Comparison of ENCODE assay signal across 1 cellular context in genomic region chr12:2752676-2753371, GRCh38.
TF ChIP-seq lines count a peak whose summit lies in the region.

No MANE protein-coding gene starts in this region.

TF ChIP-seq in K562, 482 proteins besides CTCF, POLR2A, EP300 and RAD21 (continues in another document):
- TF ChIP-seq GTF2A2 (tag; IDR thresholded peaks at IDR 0.05) (no peak), PYGO2 (tag; IDR thresholded peaks at IDR 0.05) (no peak), ZNF512 (tag; IDR thresholded peaks at IDR 0.05) (no peak), ZNF143 (CRISPR knock-in tag; IDR thresholded peaks at IDR 0.05) (peak; percentile 49; the same call in 1 of the 2 replicates), MTF1 (CRISPR knock-in tag; IDR thresholded peaks at IDR 0.05; ENCODE audit: borderline replicate concordance) (no peak), TCF3 (CRISPR knock-in tag; IDR thresholded peaks at IDR 0.05) (peak; percentile 52; the same call in 1 of the 2 replicates), ZBTB17 (CRISPR knock-in tag; IDR thresholded peaks at IDR 0.05) (no peak), CREB1 (IDR thresholded peaks at IDR 0.05) (no peak), CREB1 (CRISPR knock-in tag; IDR thresholded peaks at IDR 0.05) (peak; percentile 79), ZNF511 (CRISPR knock-in tag; IDR thresholded peaks at IDR 0.05) (peak; percentile 100), LEF1 (IDR thresholded peaks at IDR 0.05) (no peak), DEAF1 (CRISPR knock-in tag; IDR thresholded peaks at IDR 0.05) (no peak), ZNF717 (CRISPR knock-in tag; IDR thresholded peaks at IDR 0.05) (no peak), IRF1 (CRISPR knock-in tag; IDR thresholded peaks at IDR 0.05; ENCODE audit: borderline replicate concordance) (peak; percentile 93; the same call in 1 of the 2 replicates), SP1 (CRISPR knock-in tag; IDR thresholded peaks at IDR 0.05) (peak; percentile 48), MBD1 (CRISPR knock-in tag; IDR thresholded peaks at IDR 0.05) (no peak), HDAC8 (tag; IDR thresholded peaks at IDR 0.05) (no peak), RNF2 (IDR thresholded peaks at IDR 0.05) (no peak), TAF15 (IDR thresholded peaks at IDR 0.05; ENCODE audit: low read depth, low read length) (no peak), HOMEZ (CRISPR knock-in tag; IDR thresholded peaks at IDR 0.05) (no peak), MNT (conservative IDR thresholded peaks at IDR 0.05) (peak; percentile 65 to 89), POLR2H (tag; IDR thresholded peaks at IDR 0.05; ENCODE audit: low read depth) (no peak), FOSL1 (tag; conservative IDR thresholded peaks at IDR 0.05) (no peak), CBX3 (IDR thresholded peaks at IDR 0.05; ENCODE audit: borderline replicate concordance in 1 of 2, low read length in 2 of 2) (0 out of 3 replicates have a peak, but pooled peaks of 1 of the 2 experiments have one; percentile 51), BRF2 (IDR thresholded peaks at IDR 0.05; ENCODE audit: borderline replicate concordance, insufficient read depth, insufficient read length) (no peak), ELF2 (CRISPR knock-in tag; IDR thresholded peaks at IDR 0.05) (no peak), AFF4 (CRISPR knock-in tag; IDR thresholded peaks at IDR 0.05) (peak; percentile 97), RBM39 (optimal IDR thresholded peaks at IDR 0.05; ENCODE audit: low read depth, low read length) (no peak), ZNF140 (CRISPR knock-in tag; IDR thresholded peaks at IDR 0.05) (no peak), RREB1 (CRISPR knock-in tag; IDR thresholded peaks at IDR 0.05) (no peak), ZBTB33 (CRISPR knock-in tag; IDR thresholded peaks at IDR 0.05) (peak; percentile 85), TAF9B (IDR thresholded peaks at IDR 0.05; ENCODE audit: partially characterized antibody) (no peak), ZNF12 (CRISPR knock-in tag; IDR thresholded peaks at IDR 0.05) (peak; percentile 86; the same call in 1 of the 2 replicates), CCAR2 (IDR thresholded peaks at IDR 0.05; ENCODE audit: low read depth, low read length) (no peak), ELF1 (tag; IDR thresholded peaks at IDR 0.05) (no peak), STAG1 (CRISPR knock-in tag; IDR thresholded peaks at IDR 0.05; ENCODE audit: borderline replicate concordance) (peak; percentile 87)
